1 cellular context compared by ENCODE assay signal in genomic region chr4:184762100-184762499, GRCh38.
TF ChIP-seq lines count a peak whose summit lies in the region.

No MANE protein-coding gene starts in this region.

TF ChIP-seq in GM12878, 131 proteins besides CTCF, POLR2A, EP300 and RAD21:
- 0 out of 2 replicates have a peak, but pooled peaks have one; percentile 28 for TF ChIP-seq IKZF1 (conservative IDR thresholded peaks at IDR 0.05)
- TF ChIP-seq CREM (IDR thresholded peaks at IDR 0.05; ENCODE audit: low read depth): 0 out of 2 replicates have a peak, but pooled peaks have one; percentile 30
- TF ChIP-seq IKZF2 (IDR thresholded peaks at IDR 0.05): no peak
- peak; percentile 66; the same call in 1 of the 2 replicates for TF ChIP-seq ATF7 (IDR thresholded peaks at IDR 0.05; ENCODE audit: low read depth)
- TF ChIP-seq POU2F2 (IDR thresholded peaks at IDR 0.05; ENCODE audit: borderline replicate concordance, low read depth, low read length): 0 out of 3 replicates have a peak, but pooled peaks have one; percentile 15
- TF ChIP-seq MXI1 (IDR thresholded peaks at IDR 0.05; ENCODE audit: low read depth, low read length): 0 out of 2 replicates have a peak, but pooled peaks have one; percentile 26
- no peak for TF ChIP-seq EGR1 (IDR thresholded peaks at IDR 0.05; ENCODE audit: borderline replicate concordance in 1 of 2, low read depth in 2 of 2, low read length in 2 of 2)
- 0 out of 2 replicates have a peak, but pooled peaks have one; percentile 23 for TF ChIP-seq RUNX3 (IDR thresholded peaks at IDR 0.05; ENCODE audit: low read length)
- TF ChIP-seq PML (IDR thresholded peaks at IDR 0.05; ENCODE audit: low read length): 0 out of 2 replicates have a peak, but pooled peaks have one; percentile 34
- TF ChIP-seq, protein P1, sequence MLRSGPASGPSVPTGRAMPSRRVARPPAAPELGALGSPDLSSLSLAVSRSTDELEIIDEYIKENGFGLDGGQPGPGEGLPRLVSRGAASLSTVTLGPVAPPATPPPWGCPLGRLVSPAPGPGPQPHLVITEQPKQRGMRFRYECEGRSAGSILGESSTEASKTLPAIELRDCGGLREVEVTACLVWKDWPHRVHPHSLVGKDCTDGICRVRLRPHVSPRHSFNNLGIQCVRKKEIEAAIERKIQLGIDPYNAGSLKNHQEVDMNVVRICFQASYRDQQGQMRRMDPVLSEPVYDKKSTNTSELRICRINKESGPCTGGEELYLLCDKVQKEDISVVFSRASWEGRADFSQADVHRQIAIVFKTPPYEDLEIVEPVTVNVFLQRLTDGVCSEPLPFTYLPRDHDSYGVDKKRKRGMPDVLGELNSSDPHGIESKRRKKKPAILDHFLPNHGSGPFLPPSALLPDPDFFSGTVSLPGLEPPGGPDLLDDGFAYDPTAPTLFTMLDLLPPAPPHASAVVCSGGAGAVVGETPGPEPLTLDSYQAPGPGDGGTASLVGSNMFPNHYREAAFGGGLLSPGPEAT (IDR thresholded peaks at IDR 0.05; ENCODE audit: low read depth): no peak
- TF ChIP-seq, protein P2, sequence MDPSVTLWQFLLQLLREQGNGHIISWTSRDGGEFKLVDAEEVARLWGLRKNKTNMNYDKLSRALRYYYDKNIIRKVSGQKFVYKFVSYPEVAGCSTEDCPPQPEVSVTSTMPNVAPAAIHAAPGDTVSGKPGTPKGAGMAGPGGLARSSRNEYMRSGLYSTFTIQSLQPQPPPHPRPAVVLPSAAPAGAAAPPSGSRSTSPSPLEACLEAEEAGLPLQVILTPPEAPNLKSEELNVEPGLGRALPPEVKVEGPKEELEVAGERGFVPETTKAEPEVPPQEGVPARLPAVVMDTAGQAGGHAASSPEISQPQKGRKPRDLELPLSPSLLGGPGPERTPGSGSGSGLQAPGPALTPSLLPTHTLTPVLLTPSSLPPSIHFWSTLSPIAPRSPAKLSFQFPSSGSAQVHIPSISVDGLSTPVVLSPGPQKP (IDR thresholded peaks at IDR 0.05; ENCODE audit: low read depth, low read length): no peak
- TF ChIP-seq SPI1 (IDR thresholded peaks at IDR 0.05; ENCODE audit: borderline replicate concordance, insufficient read depth, low read depth, low read length): peak; percentile 13; the same call in 1 of the 2 replicates
- 0 out of 2 replicates have a peak, but pooled peaks have one; percentile 19 for TF ChIP-seq IRF4 (IDR thresholded peaks at IDR 0.05; ENCODE audit: low read depth, low read length)
- TF ChIP-seq POLR2AphosphoS2 (IDR thresholded peaks at IDR 0.05; ENCODE audit: low read depth, low read length): no peak
